ENCODE assay signal across 1 cellular context in genomic region chr2:148541792-148542191, GRCh38.
TF ChIP-seq lines count a peak whose summit lies in the region.

No MANE protein-coding gene starts in this region.

TF ChIP-seq in K562, 482 proteins besides CTCF, POLR2A, EP300 and RAD21:
- no peak for TF ChIP-seq ZNF609 (CRISPR knock-in tag; IDR thresholded peaks at IDR 0.05; ENCODE audit: borderline replicate concordance)
- TF ChIP-seq, protein P1, sequence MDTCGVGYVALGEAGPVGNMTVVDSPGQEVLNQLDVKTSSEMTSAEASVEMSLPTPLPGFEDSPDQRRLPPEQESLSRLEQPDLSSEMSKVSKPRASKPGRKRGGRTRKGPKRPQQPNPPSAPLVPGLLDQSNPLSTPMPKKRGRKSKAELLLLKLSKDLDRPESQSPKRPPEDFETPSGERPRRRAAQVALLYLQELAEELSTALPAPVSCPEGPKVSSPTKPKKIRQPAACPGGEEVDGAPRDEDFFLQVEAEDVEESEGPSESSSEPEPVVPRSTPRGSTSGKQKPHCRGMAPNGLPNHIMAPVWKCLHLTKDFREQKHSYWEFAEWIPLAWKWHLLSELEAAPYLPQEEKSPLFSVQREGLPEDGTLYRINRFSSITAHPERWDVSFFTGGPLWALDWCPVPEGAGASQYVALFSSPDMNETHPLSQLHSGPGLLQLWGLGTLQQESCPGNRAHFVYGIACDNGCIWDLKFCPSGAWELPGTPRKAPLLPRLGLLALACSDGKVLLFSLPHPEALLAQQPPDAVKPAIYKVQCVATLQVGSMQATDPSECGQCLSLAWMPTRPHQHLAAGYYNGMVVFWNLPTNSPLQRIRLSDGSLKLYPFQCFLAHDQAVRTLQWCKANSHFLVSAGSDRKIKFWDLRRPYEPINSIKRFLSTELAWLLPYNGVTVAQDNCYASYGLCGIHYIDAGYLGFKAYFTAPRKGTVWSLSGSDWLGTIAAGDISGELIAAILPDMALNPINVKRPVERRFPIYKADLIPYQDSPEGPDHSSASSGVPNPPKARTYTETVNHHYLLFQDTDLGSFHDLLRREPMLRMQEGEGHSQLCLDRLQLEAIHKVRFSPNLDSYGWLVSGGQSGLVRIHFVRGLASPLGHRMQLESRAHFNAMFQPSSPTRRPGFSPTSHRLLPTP (IDR thresholded peaks at IDR 0.05; ENCODE audit: borderline replicate concordance, extremely low read depth, insufficient read length): no peak
- TF ChIP-seq TAF9B (IDR thresholded peaks at IDR 0.05; ENCODE audit: partially characterized antibody): no peak
- TF ChIP-seq RCOR1 (IDR thresholded peaks at IDR 0.05; ENCODE audit: borderline replicate concordance in 1 of 2, low read depth in 2 of 2, low read length in 2 of 2): peak; percentile 34 to 37; a peak in 2 of 4 replicates
- TF ChIP-seq HOXB6 (CRISPR knock-in tag; IDR thresholded peaks at IDR 0.05; ENCODE audit: borderline replicate concordance): no peak
- TF ChIP-seq FOXP1 (CRISPR knock-in tag; IDR thresholded peaks at IDR 0.05): no peak
- TF ChIP-seq, protein P2, sequence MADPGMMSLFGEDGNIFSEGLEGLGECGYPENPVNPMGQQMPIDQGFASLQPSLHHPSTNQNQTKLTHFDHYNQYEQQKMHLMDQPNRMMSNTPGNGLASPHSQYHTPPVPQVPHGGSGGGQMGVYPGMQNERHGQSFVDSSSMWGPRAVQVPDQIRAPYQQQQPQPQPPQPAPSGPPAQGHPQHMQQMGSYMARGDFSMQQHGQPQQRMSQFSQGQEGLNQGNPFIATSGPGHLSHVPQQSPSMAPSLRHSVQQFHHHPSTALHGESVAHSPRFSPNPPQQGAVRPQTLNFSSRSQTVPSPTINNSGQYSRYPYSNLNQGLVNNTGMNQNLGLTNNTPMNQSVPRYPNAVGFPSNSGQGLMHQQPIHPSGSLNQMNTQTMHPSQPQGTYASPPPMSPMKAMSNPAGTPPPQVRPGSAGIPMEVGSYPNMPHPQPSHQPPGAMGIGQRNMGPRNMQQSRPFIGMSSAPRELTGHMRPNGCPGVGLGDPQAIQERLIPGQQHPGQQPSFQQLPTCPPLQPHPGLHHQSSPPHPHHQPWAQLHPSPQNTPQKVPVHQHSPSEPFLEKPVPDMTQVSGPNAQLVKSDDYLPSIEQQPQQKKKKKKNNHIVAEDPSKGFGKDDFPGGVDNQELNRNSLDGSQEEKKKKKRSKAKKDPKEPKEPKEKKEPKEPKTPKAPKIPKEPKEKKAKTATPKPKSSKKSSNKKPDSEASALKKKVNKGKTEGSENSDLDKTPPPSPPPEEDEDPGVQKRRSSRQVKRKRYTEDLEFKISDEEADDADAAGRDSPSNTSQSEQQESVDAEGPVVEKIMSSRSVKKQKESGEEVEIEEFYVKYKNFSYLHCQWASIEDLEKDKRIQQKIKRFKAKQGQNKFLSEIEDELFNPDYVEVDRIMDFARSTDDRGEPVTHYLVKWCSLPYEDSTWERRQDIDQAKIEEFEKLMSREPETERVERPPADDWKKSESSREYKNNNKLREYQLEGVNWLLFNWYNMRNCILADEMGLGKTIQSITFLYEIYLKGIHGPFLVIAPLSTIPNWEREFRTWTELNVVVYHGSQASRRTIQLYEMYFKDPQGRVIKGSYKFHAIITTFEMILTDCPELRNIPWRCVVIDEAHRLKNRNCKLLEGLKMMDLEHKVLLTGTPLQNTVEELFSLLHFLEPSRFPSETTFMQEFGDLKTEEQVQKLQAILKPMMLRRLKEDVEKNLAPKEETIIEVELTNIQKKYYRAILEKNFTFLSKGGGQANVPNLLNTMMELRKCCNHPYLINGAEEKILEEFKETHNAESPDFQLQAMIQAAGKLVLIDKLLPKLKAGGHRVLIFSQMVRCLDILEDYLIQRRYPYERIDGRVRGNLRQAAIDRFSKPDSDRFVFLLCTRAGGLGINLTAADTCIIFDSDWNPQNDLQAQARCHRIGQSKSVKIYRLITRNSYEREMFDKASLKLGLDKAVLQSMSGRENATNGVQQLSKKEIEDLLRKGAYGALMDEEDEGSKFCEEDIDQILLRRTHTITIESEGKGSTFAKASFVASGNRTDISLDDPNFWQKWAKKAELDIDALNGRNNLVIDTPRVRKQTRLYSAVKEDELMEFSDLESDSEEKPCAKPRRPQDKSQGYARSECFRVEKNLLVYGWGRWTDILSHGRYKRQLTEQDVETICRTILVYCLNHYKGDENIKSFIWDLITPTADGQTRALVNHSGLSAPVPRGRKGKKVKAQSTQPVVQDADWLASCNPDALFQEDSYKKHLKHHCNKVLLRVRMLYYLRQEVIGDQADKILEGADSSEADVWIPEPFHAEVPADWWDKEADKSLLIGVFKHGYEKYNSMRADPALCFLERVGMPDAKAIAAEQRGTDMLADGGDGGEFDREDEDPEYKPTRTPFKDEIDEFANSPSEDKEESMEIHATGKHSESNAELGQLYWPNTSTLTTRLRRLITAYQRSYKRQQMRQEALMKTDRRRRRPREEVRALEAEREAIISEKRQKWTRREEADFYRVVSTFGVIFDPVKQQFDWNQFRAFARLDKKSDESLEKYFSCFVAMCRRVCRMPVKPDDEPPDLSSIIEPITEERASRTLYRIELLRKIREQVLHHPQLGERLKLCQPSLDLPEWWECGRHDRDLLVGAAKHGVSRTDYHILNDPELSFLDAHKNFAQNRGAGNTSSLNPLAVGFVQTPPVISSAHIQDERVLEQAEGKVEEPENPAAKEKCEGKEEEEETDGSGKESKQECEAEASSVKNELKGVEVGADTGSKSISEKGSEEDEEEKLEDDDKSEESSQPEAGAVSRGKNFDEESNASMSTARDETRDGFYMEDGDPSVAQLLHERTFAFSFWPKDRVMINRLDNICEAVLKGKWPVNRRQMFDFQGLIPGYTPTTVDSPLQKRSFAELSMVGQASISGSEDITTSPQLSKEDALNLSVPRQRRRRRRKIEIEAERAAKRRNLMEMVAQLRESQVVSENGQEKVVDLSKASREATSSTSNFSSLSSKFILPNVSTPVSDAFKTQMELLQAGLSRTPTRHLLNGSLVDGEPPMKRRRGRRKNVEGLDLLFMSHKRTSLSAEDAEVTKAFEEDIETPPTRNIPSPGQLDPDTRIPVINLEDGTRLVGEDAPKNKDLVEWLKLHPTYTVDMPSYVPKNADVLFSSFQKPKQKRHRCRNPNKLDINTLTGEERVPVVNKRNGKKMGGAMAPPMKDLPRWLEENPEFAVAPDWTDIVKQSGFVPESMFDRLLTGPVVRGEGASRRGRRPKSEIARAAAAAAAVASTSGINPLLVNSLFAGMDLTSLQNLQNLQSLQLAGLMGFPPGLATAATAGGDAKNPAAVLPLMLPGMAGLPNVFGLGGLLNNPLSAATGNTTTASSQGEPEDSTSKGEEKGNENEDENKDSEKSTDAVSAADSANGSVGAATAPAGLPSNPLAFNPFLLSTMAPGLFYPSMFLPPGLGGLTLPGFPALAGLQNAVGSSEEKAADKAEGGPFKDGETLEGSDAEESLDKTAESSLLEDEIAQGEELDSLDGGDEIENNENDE (IDR thresholded peaks at IDR 0.05; ENCODE audit: low read depth, low read length): no peak
- TF ChIP-seq HDAC1 (IDR thresholded peaks at IDR 0.05): peak in 1 of 2 experiments; percentile 53; a peak in 1 of 4 replicates
- TF ChIP-seq CBFA2T3 (IDR thresholded peaks at IDR 0.05): no peak
- TF ChIP-seq CSDE1 (IDR thresholded peaks at IDR 0.05): no peak
- TF ChIP-seq ZNF507 (tag; conservative IDR thresholded peaks at IDR 0.05): no peak
- no peak for TF ChIP-seq U2AF2 (optimal IDR thresholded peaks at IDR 0.05; ENCODE audit: low read depth, low read length)
- peak; percentile 91 to 95 for TF ChIP-seq KDM1A (IDR thresholded peaks at IDR 0.05)
- TF ChIP-seq, protein P3, sequence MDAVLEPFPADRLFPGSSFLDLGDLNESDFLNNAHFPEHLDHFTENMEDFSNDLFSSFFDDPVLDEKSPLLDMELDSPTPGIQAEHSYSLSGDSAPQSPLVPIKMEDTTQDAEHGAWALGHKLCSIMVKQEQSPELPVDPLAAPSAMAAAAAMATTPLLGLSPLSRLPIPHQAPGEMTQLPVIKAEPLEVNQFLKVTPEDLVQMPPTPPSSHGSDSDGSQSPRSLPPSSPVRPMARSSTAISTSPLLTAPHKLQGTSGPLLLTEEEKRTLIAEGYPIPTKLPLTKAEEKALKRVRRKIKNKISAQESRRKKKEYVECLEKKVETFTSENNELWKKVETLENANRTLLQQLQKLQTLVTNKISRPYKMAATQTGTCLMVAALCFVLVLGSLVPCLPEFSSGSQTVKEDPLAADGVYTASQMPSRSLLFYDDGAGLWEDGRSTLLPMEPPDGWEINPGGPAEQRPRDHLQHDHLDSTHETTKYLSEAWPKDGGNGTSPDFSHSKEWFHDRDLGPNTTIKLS (IDR thresholded peaks at IDR 0.05; ENCODE audit: borderline replicate concordance, low read depth): no peak
- TF ChIP-seq HDAC2 (IDR thresholded peaks at IDR 0.05): peak; percentile 38; the same call in 1 of the 2 replicates
- no peak for TF ChIP-seq TAF1 (IDR thresholded peaks at IDR 0.05; ENCODE audit: control insufficient read depth, extremely low read depth, insufficient read depth, low read length, severe bottlenecking)
- TF ChIP-seq BACH1 (tag; IDR thresholded peaks at IDR 0.05): no peak
- TF ChIP-seq SMARCC2 (IDR thresholded peaks at IDR 0.05; ENCODE audit: low read depth): no peak
- TF ChIP-seq IFI16 (CRISPR knock-in tag; IDR thresholded peaks at IDR 0.05): no peak
- no peak for TF ChIP-seq YY1 (IDR thresholded peaks at IDR 0.05; ENCODE audit: borderline replicate concordance in 1 of 3, control insufficient read depth in 1 of 3, extremely low read depth in 1 of 3, insufficient read depth in 3 of 3, insufficient read length in 1 of 3, insufficient replicate concordance in 2 of 3, low read depth in 1 of 3, low read length in 2 of 3)
- TF ChIP-seq CBX2 (IDR thresholded peaks at IDR 0.05; ENCODE audit: insufficient read depth, low read length, poor library complexity, severe bottlenecking): no peak
- no peak for TF ChIP-seq MEIS2 (IDR thresholded peaks at IDR 0.05; ENCODE audit: partially characterized antibody)
- TF ChIP-seq ARID1B (IDR thresholded peaks at IDR 0.05): no peak
TF ChIP-seq in K562: peak in this region for 4.
